Comparison of ENCODE assay signal across 27 cellular contexts in the genomic region with DNA sequence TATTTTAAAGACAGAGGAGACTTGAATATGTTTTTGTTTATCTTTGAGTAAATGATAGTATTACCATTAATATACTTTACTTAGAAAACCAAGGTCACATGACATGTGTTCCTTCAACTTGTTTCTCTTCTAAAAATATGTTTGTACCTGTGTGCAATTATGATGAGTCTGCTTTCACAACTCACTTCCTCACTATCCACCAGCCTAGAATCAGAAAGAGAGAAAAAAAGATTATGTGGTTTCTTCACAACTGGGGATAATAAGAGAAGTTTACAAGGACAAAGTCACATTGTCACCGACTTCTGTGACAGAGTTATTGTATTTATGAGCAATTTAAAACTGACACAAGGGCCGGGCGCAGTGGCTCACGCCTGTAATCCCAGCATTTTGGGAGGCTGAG.
"Had no signal": no experiment of that assay in that cellular context is flagged by ENCODE, and none has a peak within 500 bp of the region (broad histone marks: within the 10 kb centered on the region; RNA-seq: fewer than 3 reads in every experiment).

No MANE protein-coding gene starts in this region.

- H2AFZ ChIP-seq: hepatocyte, neural progenitor cell, parathyroid adenoma had no signal

- H3K27ac ChIP-seq: esophagus muscularis mucosa, foreskin keratinocyte, gastroesophageal sphincter, heart left ventricle, hepatocyte, neural progenitor cell, parathyroid adenoma, right lobe of liver, stomach, thyroid gland, vagina had no signal

- H3K9me3 ChIP-seq: esophagus muscularis mucosa, mucosa of descending colon, right lobe of liver, thyroid gland, vagina had no signal

- DNase-seq: dermis blood vessel endothelial cell; effector memory CD4-positive, alpha-beta T cell; foreskin keratinocyte; heart left ventricle; kidney; mesenchymal stem cell; mucosa of descending colon; naive B cell; right lobe of liver; stimulated activated CD4-positive, alpha-beta T cell treated with anti-CD3 and anti-CD28 coated beads, Interleukin-12 subunit alpha, Interleukin-12 subunit beta, amount 100 ng/mL, for 4 hours; stimulated activated CD4-positive, alpha-beta T cell treated with anti-CD3 and anti-CD28 coated beads, Interleukin-2, amount 100 ng/mL, for 24 hours; stimulated activated CD4-positive, alpha-beta T cell treated with anti-CD3 and anti-CD28 coated beads, Interleukin-4, amount 100 ng/mL, for 24 hours; stimulated activated naive CD4-positive, alpha-beta T cell treated with Interleukin-2 at 50 U/mL for 16 hours; stomach; thyroid gland had no signal

- H3K27me3 ChIP-seq: esophagus muscularis mucosa, foreskin keratinocyte, gastroesophageal sphincter, hepatocyte, neural progenitor cell, right lobe of liver, thyroid gland, vagina had no signal

- H3K4me1 Mint-ChIP-seq: mesothelial cell of epicardium; naive B cell; neural progenitor cell; stimulated activated effector memory CD8-positive, alpha-beta T cell treated with anti-CD3 and anti-CD28 coated beads, Interleukin-12 subunit alpha, Interleukin-12 subunit beta, amount 100 ng/mL, for 72 hours had no signal

- H3K4me1 ChIP-seq: esophagus muscularis mucosa, foreskin keratinocyte, gastroesophageal sphincter, heart left ventricle, parathyroid adenoma, right lobe of liver, stomach, thyroid gland, vagina had no signal

- H3K36me3 Mint-ChIP-seq: naive B cell; natural killer cell treated with Interleukin-12 subunit alpha and Interleukin-12 subunit beta and Interleukin-15 and Interleukin-18, amount 100 ng/mL, for 72 hours; stimulated activated effector memory CD8-positive, alpha-beta T cell treated with anti-CD3 and anti-CD28 coated beads, Interleukin-12 subunit alpha, Interleukin-12 subunit beta, amount 100 ng/mL, for 72 hours had no signal

- H3K4me3 Mint-ChIP-seq: mesothelial cell of epicardium; natural killer cell treated with Interleukin-12 subunit alpha and Interleukin-12 subunit beta and Interleukin-15 and Interleukin-18, amount 100 ng/mL, for 72 hours; neural progenitor cell; stimulated activated effector memory CD8-positive, alpha-beta T cell treated with anti-CD3 and anti-CD28 coated beads, Interleukin-12 subunit alpha, Interleukin-12 subunit beta, amount 100 ng/mL, for 72 hours had no signal

- H3K27me3 Mint-ChIP-seq: naive B cell, progenitor cell of endocrine pancreas had no signal

- H3K27ac Mint-ChIP-seq: mesothelial cell of epicardium; naive B cell; natural killer cell treated with Interleukin-12 subunit alpha and Interleukin-12 subunit beta and Interleukin-15 and Interleukin-18, amount 100 ng/mL, for 72 hours; neural progenitor cell; progenitor cell of endocrine pancreas; stimulated activated effector memory CD8-positive, alpha-beta T cell treated with anti-CD3 and anti-CD28 coated beads, Interleukin-12 subunit alpha, Interleukin-12 subunit beta, amount 100 ng/mL, for 72 hours had no signal

- H3K79me2 ChIP-seq: hepatocyte, parathyroid adenoma had no signal

- H3K36me3 ChIP-seq: esophagus muscularis mucosa, gastroesophageal sphincter, heart left ventricle, neural progenitor cell, right lobe of liver, stomach, thyroid gland, vagina had no signal

- H3K4me2 ChIP-seq: hepatocyte, neural progenitor cell, smooth muscle cell had no signal

- H3K9ac ChIP-seq: neural progenitor cell, parathyroid adenoma had no signal

- ATAC-seq: foreskin keratinocyte; gastroesophageal sphincter; heart left ventricle; left lobe of liver; mucosa of descending colon; natural killer cell treated with Interleukin-12 subunit alpha and Interleukin-12 subunit beta and Interleukin-15 and Interleukin-18, amount 100 ng/mL, for 72 hours; right lobe of liver; stimulated activated effector memory CD8-positive, alpha-beta T cell treated with anti-CD3 and anti-CD28 coated beads, Interleukin-12 subunit alpha, Interleukin-12 subunit beta, amount 100 ng/mL, for 72 hours had no signal

- H3K4me3 ChIP-seq: esophagus muscularis mucosa, gastroesophageal sphincter, heart left ventricle, hepatocyte, mucosa of descending colon, neural progenitor cell, right lobe of liver, smooth muscle cell, stomach, thyroid gland, vagina had no signal
